12 cellular contexts compared by ENCODE assay signal in the genomic region with DNA sequence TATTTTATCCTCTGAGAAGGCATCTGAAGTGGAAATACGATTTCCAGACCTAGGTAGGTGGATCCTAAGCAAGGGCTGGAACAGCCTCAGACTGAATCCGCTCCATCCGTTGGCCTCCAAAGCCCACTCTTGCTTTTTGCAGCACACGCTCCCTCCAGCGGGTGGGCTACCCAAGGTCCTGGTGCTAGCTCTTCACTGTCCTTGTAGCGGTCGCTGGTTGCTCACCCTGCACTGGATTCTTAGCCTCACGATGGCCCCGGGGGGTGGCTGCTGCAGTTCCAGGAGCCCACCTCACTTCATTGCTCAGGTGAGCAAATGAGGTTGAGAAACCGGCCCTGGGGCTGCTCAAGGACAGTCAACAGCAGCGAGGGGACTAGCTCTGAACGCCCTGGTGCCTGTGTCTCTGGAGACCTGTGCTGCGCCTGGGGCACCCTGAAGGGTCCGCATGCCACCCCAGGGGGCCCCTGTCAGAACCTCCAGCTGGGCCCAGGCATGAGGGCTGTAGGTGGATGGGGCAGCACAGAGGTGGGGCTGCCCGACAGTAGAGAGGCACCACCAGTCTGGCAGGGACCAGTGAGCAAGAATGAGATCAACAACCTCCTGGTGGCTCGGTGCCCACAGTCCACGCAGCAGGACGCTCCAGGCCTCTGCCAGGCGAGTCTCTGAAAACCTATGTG. TPM values are rescaled to one million over a fixed set of nuclear protein-coding genes. Genes with fewer than 3 reads are reported as not detected.
DNase-seq lines count a peak whose midpoint lies in the region; ATAC-seq, FAIRE-seq and TF ChIP-seq lines count a peak whose summit lies in the region.
"Had no signal": no experiment of that assay in that cellular context is flagged by ENCODE, and none has a peak within 500 bp of the region (broad histone marks: within the 10 kb centered on the region; RNA-seq: fewer than 3 reads in every experiment).

No MANE protein-coding gene starts in this region.

- no peak overlapping the region for H3K4me2 ChIP-seq in endothelial cell of umbilical vein (ENCODE audit: insufficient read depth, low read length)
- H3K4me2 ChIP-seq: KMS-11 had no signal

- H3K27me3 ChIP-seq in NT2/D1 (ENCODE audit: insufficient read depth, insufficient read length): no peaks in the 10 kb centered on the region
- no peaks in the 10 kb centered on the region for H3K27me3 ChIP-seq in endothelial cell of umbilical vein (ENCODE audit: control insufficient read depth in 2 of 2, insufficient read depth in 2 of 2, low read length in 2 of 2)
- H3K27me3 ChIP-seq in gastrocnemius medialis: no peaks in the 10 kb centered on the region
- H3K27me3 ChIP-seq: colonic mucosa, vagina had no signal

- POLR2A ChIA-PET in activated CD4-positive, alpha-beta memory T cell treated with anti-CD3 and anti-CD28 coated beads for 36 hours (lab: Charles Lee): interaction anchor here (1.0 to 1.4 kb wide), 5 partner anchors 11 to 56 kb away, joined by 3 to 4 read pairs (median 3); partner anchors contain the start of genes MRNIP and SQSTM1
- POLR2A ChIA-PET in activated CD4-positive, alpha-beta memory T cell treated with anti-CD3 and anti-CD28 coated beads, Interleukin-2, amount 10 ng/mL, durations not matched to agents 7 days and 5 days (lab: Charles Lee): interaction anchor here (0.7 to 1.2 kb wide), 6 partner anchors 9 to 179 kb away, joined by 3 to 6 read pairs (median 4); partner anchors contain the start of genes HNRNPH1 and SQSTM1
- POLR2A ChIA-PET in endothelial cell of umbilical vein (lab: Charles Lee): interaction anchor here (0.6 to 2.5 kb wide), 3 partner anchors 18 to 1015 kb away, joined by 3 to 8 read pairs (median 4); partner anchors contain the start of gene SQSTM1

- no peaks in the 10 kb centered on the region for H3K9me3 ChIP-seq in NT2/D1 (ENCODE audit: insufficient read depth, low read length)
- no peaks in the 10 kb centered on the region for H3K9me3 ChIP-seq in endothelial cell of umbilical vein (replicated peaks; ENCODE audit: control insufficient read depth, insufficient read depth, low read length)
- no peaks in the 10 kb centered on the region for H3K9me3 ChIP-seq in gastrocnemius medialis
- H3K9me3 ChIP-seq: colonic mucosa, vagina had no signal

- peak; percentile 63 for FAIRE-seq in endothelial cell of umbilical vein (lab: Jason Lieb, UNC)

- intact Hi-C loops in activated CD4-positive, alpha-beta memory T cell treated with anti-CD3 and anti-CD28 coated beads for 36 hours (cut with micrococcal nuclease): loop anchor here (2.0 to 5.0 kb wide), 4 partner anchors 35 to 180 kb away; partner anchors contain the start of gene HNRNPH1
- intact Hi-C loops in endothelial cell of umbilical vein (cut with micrococcal nuclease): loop anchor here (1.0 to 5.0 kb wide), 4 partner anchors 104 to 288 kb away; partner anchors contain the start of genes RNF130 and TBC1D9B
- intact Hi-C loops in gastrocnemius medialis (cut with DNase I; ENCODE audit: low total_unique reads): loop anchor here (2.0 to 10.0 kb wide), 2 partner anchors 104 to 238 kb away; partner anchors contain the start of gene TBC1D9B

- H2AFZ ChIP-seq in endothelial cell of umbilical vein (ENCODE audit: low read depth, low read length): no peak overlapping the region

- no peak for DNase-seq in activated CD4-positive, alpha-beta memory T cell treated with anti-CD3 and anti-CD28 coated beads for 36 hours
- no peak for DNase-seq in activated CD4-positive, alpha-beta memory T cell treated with anti-CD3 and anti-CD28 coated beads, Interleukin-2, amount 10 ng/mL, durations not matched to agents 7 days and 5 days
- no peak for DNase-seq in NT2/D1 (ENCODE audit: low read depth, low spot score)
- no peak for DNase-seq in endothelial cell of umbilical vein (ENCODE audit: low read depth, low spot score)
- peak in 1 of 2 donors; percentile 31 for DNase-seq in gastrocnemius medialis
- DNase-seq in stimulated activated CD4-positive, alpha-beta T cell treated with anti-CD3 and anti-CD28 coated beads, Interleukin-4, amount 100 ng/mL, for 1 hour: no peak
- no peak for DNase-seq in AML-193 (lab: John Stamatoyannopoulos, UW)

- H3K27ac Mint-ChIP-seq in activated CD4-positive, alpha-beta memory T cell treated with anti-CD3 and anti-CD28 coated beads for 36 hours: peak overlapping the region; percentile 40
- no peak overlapping the region for H3K27ac Mint-ChIP-seq in activated CD4-positive, alpha-beta memory T cell treated with anti-CD3 and anti-CD28 coated beads, Interleukin-2, amount 10 ng/mL, durations not matched to agents 7 days and 5 days
- H3K27ac Mint-ChIP-seq: activated naive CD4-positive, alpha-beta T cell treated with anti-CD3 and anti-CD28 coated beads for 36 hours had no signal

- in situ Hi-C loops in gastrocnemius medialis (cut with MboI; ENCODE audit: low sequenced_read_pairs in 4 of 4): loop anchor here in 1 of 4 donors (10.0 kb wide), 1 partner anchor 102 kb away; the partner anchor contains the start of gene TBC1D9B

- dilution Hi-C loops in endothelial cell of umbilical vein (cut with MboI; ENCODE audit: extremely low pct_ligation_motif_present, low sequenced_read_pairs): no loop called here

- TF ChIP-seq POLR2A in endothelial cell of umbilical vein (IDR thresholded peaks at IDR 0.05; ENCODE audit: low read depth, low read length) (no peak), gastrocnemius medialis (IDR thresholded peaks at IDR 0.05) (no peak)

- no peaks in the 10 kb centered on the region for H3K9me3 Mint-ChIP-seq in activated CD4-positive, alpha-beta memory T cell treated with anti-CD3 and anti-CD28 coated beads for 36 hours
- H3K9me3 Mint-ChIP-seq in activated CD4-positive, alpha-beta memory T cell treated with anti-CD3 and anti-CD28 coated beads, Interleukin-2, amount 10 ng/mL, durations not matched to agents 7 days and 5 days: no peaks in the 10 kb centered on the region
- H3K9me3 Mint-ChIP-seq: activated naive CD4-positive, alpha-beta T cell treated with anti-CD3 and anti-CD28 coated beads for 36 hours had no signal

- no peak overlapping the region for H3K4me3 Mint-ChIP-seq in activated CD4-positive, alpha-beta memory T cell treated with anti-CD3 and anti-CD28 coated beads for 36 hours
- H3K4me3 Mint-ChIP-seq in activated CD4-positive, alpha-beta memory T cell treated with anti-CD3 and anti-CD28 coated beads, Interleukin-2, amount 10 ng/mL, durations not matched to agents 7 days and 5 days: no peak overlapping the region
- H3K4me3 Mint-ChIP-seq: activated naive CD4-positive, alpha-beta T cell treated with anti-CD3 and anti-CD28 coated beads for 36 hours had no signal

- TF ChIP-seq CTCF in endothelial cell of umbilical vein (IDR thresholded peaks at IDR 0.05; ENCODE audit: extremely low read depth in 1 of 2, insufficient read depth in 1 of 2, low read depth in 1 of 2, low read length in 2 of 2) (no peak), gastrocnemius medialis (IDR thresholded peaks at IDR 0.05 in 4 of 5, conservative IDR thresholded peaks at IDR 0.05 in 1 of 5) (no peak)

- peaks cover 33% of the 10 kb centered on the region for H3K4me1 Mint-ChIP-seq in activated CD4-positive, alpha-beta memory T cell treated with anti-CD3 and anti-CD28 coated beads for 36 hours (ENCODE audit: low read depth)
- H3K4me1 Mint-ChIP-seq in activated CD4-positive, alpha-beta memory T cell treated with anti-CD3 and anti-CD28 coated beads, Interleukin-2, amount 10 ng/mL, durations not matched to agents 7 days and 5 days: peaks cover 30% of the 10 kb centered on the region

- H3K36me3 Mint-ChIP-seq in activated CD4-positive, alpha-beta memory T cell treated with anti-CD3 and anti-CD28 coated beads for 36 hours: peaks cover 23% of the 10 kb centered on the region
- H3K36me3 Mint-ChIP-seq in activated CD4-positive, alpha-beta memory T cell treated with anti-CD3 and anti-CD28 coated beads, Interleukin-2, amount 10 ng/mL, durations not matched to agents 7 days and 5 days (ENCODE audit: low read depth): peaks cover 15% of the 10 kb centered on the region

- no TSS peak for BruUV-seq in endothelial cell of umbilical vein (replicated peaks; lab: Mats Ljungman, UMichigan)

- ATAC-seq in gastrocnemius medialis: no peak
- ATAC-seq in GM19397 (IDR thresholded peaks at IDR 0.05; ENCODE audit: unreplicated experiment): no peak

- H3K4me3 ChIP-seq in NT2/D1 (ENCODE audit: insufficient read length, low read depth) (no peak overlapping the region), endothelial cell of umbilical vein (replicated peaks in 1 of 3; ENCODE audit: insufficient read depth in 1 of 3, low read depth in 1 of 3, low read length in 3 of 3) (no peak overlapping the region), gastrocnemius medialis (no peak overlapping the region)
- H3K4me3 ChIP-seq: colonic mucosa, vagina had no signal

- H3K9ac ChIP-seq in NT2/D1 (ENCODE audit: insufficient read length, low read depth) (peak overlapping the region; percentile 4), endothelial cell of umbilical vein (replicated peaks; ENCODE audit: extremely low read depth, insufficient read depth, low read length) (no peak overlapping the region)
- H3K9ac ChIP-seq: KMS-11 had no signal

- H3K4me1 ChIP-seq in NT2/D1 (ENCODE audit: insufficient read depth, insufficient read length) (peaks cover 26% of the 10 kb centered on the region), endothelial cell of umbilical vein (ENCODE audit: control insufficient read depth, extremely low read depth, insufficient read depth, low read length) (peaks cover 19% of the 10 kb centered on the region), gastrocnemius medialis (peaks cover 15 to 30% of the 10 kb centered on the region in 2 donors)

- H3K79me2 ChIP-seq in endothelial cell of umbilical vein (ENCODE audit: control insufficient read depth, insufficient read depth, low read length): peaks cover 33% of the 10 kb centered on the region

- H3K27me3 Mint-ChIP-seq in activated CD4-positive, alpha-beta memory T cell treated with anti-CD3 and anti-CD28 coated beads for 36 hours: no peaks in the 10 kb centered on the region
- H3K27me3 Mint-ChIP-seq in activated CD4-positive, alpha-beta memory T cell treated with anti-CD3 and anti-CD28 coated beads, Interleukin-2, amount 10 ng/mL, durations not matched to agents 7 days and 5 days: no peaks in the 10 kb centered on the region

- no peaks in the 10 kb centered on the region for H3K9me1 ChIP-seq in endothelial cell of umbilical vein (replicated peaks; ENCODE audit: control insufficient read depth, extremely low read depth, insufficient read depth, low read length)

- H3K27ac ChIP-seq in endothelial cell of umbilical vein (ENCODE audit: insufficient read depth, low read depth, low read length): no peak overlapping the region
- H3K27ac ChIP-seq in gastrocnemius medialis: peak overlapping the region in 3 of 4 donors; percentile 14 to 20 (median 16)
- H3K27ac ChIP-seq: colonic mucosa, KMS-11 had no signal

- H3K36me3 ChIP-seq in NT2/D1 (ENCODE audit: insufficient read depth, insufficient read length, low read length): peaks cover 45% of the 10 kb centered on the region
- peaks cover 10 to 39% of the 10 kb centered on the region in 2 experiments for H3K36me3 ChIP-seq in endothelial cell of umbilical vein (ENCODE audit: control insufficient read depth in 2 of 2, extremely low read depth in 1 of 2, insufficient read depth in 2 of 2, low read length in 2 of 2)
- H3K36me3 ChIP-seq in gastrocnemius medialis: peaks cover 0 to 35% of the 10 kb centered on the region in 2 donors

- CTCF ChIA-PET in activated CD4-positive, alpha-beta memory T cell treated with anti-CD3 and anti-CD28 coated beads for 36 hours (lab: Charles Lee): interaction anchor here (0.6 to 2.4 kb wide), 25 partner anchors 9 to 289 kb away, joined by 3 to 17 read pairs (median 5); partner anchors contain the start of genes CBY3, LTC4S, MAML1 and MRNIP
- CTCF ChIA-PET in activated CD4-positive, alpha-beta memory T cell treated with anti-CD3 and anti-CD28 coated beads, Interleukin-2, amount 10 ng/mL, durations not matched to agents 7 days and 5 days (lab: Charles Lee): interaction anchor here (0.6 to 2.2 kb wide), 26 partner anchors 9 to 323 kb away, joined by 3 to 19 read pairs (median 4); partner anchors contain the start of genes HNRNPH1, LTC4S and TBC1D9B
- CTCF ChIA-PET in endothelial cell of umbilical vein (lab: Charles Lee): interaction anchor here (0.6 to 2.4 kb wide), 26 partner anchors 9 to 289 kb away, joined by 3 to 21 read pairs (median 4); partner anchors contain the start of genes MAML1 and SQSTM1

- H4K20me1 ChIP-seq in endothelial cell of umbilical vein (replicated peaks; ENCODE audit: control insufficient read depth, extremely low read depth, insufficient read depth, low read length): no peaks in the 10 kb centered on the region

RNA-seq across cellular contexts. Expression of gene MGAT4B, which starts 4.3 kb away (rescaled TPM):
- total RNA-seq in activated CD4-positive, alpha-beta memory T cell treated with anti-CD3 and anti-CD28 coated beads for 36 hours: 10 to 100 TPM; 95.8 to 96.8 TPM
- 10 to 100 TPM; 94.8 to 95.7 TPM for total RNA-seq in activated CD4-positive, alpha-beta memory T cell treated with anti-CD3 and anti-CD28 coated beads, Interleukin-2, amount 10 ng/mL, durations not matched to agents 7 days and 5 days
- total RNA-seq in endothelial cell of umbilical vein (226 and 243 TPM in 2 replicates), gastrocnemius medialis (10 to 100 TPM; 28.3 to 86.0 (median 61.4) TPM)
- polyA plus RNA-seq in endothelial cell of umbilical vein: 243 and 300 TPM in 2 replicates
- polyA plus RNA-seq in endothelial cell of umbilical vein (2011; cell fraction: cytosol; rRNA removed): 227 and 229 TPM in 2 replicates
- 434 and 609 TPM in 2 replicates for polyA plus RNA-seq in endothelial cell of umbilical vein (2011; cell fraction: nucleus; rRNA removed)
- 211 and 221 TPM in 2 replicates for polyA plus RNA-seq in endothelial cell of umbilical vein (2012)
- 149 and 172 TPM in 2 replicates for polyA minus RNA-seq in endothelial cell of umbilical vein
- polyA minus RNA-seq in endothelial cell of umbilical vein (2011; cell fraction: cytosol; rRNA and poly(A)+ RNA removed): 87.2 TPM
- 91.5 and 136 TPM in 2 replicates for polyA minus RNA-seq in endothelial cell of umbilical vein (2011; cell fraction: nucleus; rRNA and poly(A)+ RNA removed)

RNA-seq across cellular contexts. Expression of gene LTC4S, which starts 8.6 kb away (rescaled TPM):
- total RNA-seq in activated CD4-positive, alpha-beta memory T cell treated with anti-CD3 and anti-CD28 coated beads for 36 hours: 1 to 10 TPM in 1 of 2 experiments, under 1 TPM in 1; 0.48 to 1.1 TPM
- 1 to 10 TPM; 2.1 to 3.3 TPM for total RNA-seq in activated CD4-positive, alpha-beta memory T cell treated with anti-CD3 and anti-CD28 coated beads, Interleukin-2, amount 10 ng/mL, durations not matched to agents 7 days and 5 days
- total RNA-seq in endothelial cell of umbilical vein (0.88 and 0.95 TPM in 2 replicates), gastrocnemius medialis (10 to 100 TPM in 1 of 4 donors, 1 to 10 TPM in 3; 1.7 to 12.6 (median 5.6) TPM)
- polyA plus RNA-seq in endothelial cell of umbilical vein: 6.3 and 14.1 TPM in 2 replicates
- polyA plus RNA-seq in endothelial cell of umbilical vein (2011; cell fraction: cytosol; rRNA removed): 0.98 and 1.7 TPM in 2 replicates
- polyA plus RNA-seq in endothelial cell of umbilical vein (2011; cell fraction: nucleus; rRNA removed): 2.3 and 3.3 TPM in 2 replicates
- 1.0 TPM in 1 of 2 replicates, not detected in the other for polyA plus RNA-seq in endothelial cell of umbilical vein (2012)
- polyA minus RNA-seq in endothelial cell of umbilical vein: 0.49 TPM in 1 of 2 replicates, not detected in the other
- polyA minus RNA-seq in endothelial cell of umbilical vein (2011; cell fraction: cytosol; rRNA and poly(A)+ RNA removed): not detected
- not detected in 2 replicates for polyA minus RNA-seq in endothelial cell of umbilical vein (2011; cell fraction: nucleus; rRNA and poly(A)+ RNA removed)

RNA-seq across cellular contexts. Expression of gene SQSTM1, which starts 18.4 kb away (rescaled TPM):
- 100 to 1,000 TPM; 127 to 130 TPM for total RNA-seq in activated CD4-positive, alpha-beta memory T cell treated with anti-CD3 and anti-CD28 coated beads for 36 hours
- 100 to 1,000 TPM; 178 to 183 TPM for total RNA-seq in activated CD4-positive, alpha-beta memory T cell treated with anti-CD3 and anti-CD28 coated beads, Interleukin-2, amount 10 ng/mL, durations not matched to agents 7 days and 5 days
- 316 and 346 TPM in 2 replicates for total RNA-seq in endothelial cell of umbilical vein
- polyA plus RNA-seq in endothelial cell of umbilical vein: 293 and 302 TPM in 2 replicates
- polyA plus RNA-seq in endothelial cell of umbilical vein (2011; cell fraction: cytosol; rRNA removed): 161 and 215 TPM in 2 replicates
- polyA plus RNA-seq in endothelial cell of umbilical vein (2011; cell fraction: nucleus; rRNA removed): 318 and 450 TPM in 2 replicates
- 253 and 324 TPM in 2 replicates for polyA plus RNA-seq in endothelial cell of umbilical vein (2012)
- polyA minus RNA-seq in endothelial cell of umbilical vein: 329 and 383 TPM in 2 replicates
- 322 TPM for polyA minus RNA-seq in endothelial cell of umbilical vein (2011; cell fraction: cytosol; rRNA and poly(A)+ RNA removed)
- 164 and 528 TPM in 2 replicates for polyA minus RNA-seq in endothelial cell of umbilical vein (2011; cell fraction: nucleus; rRNA and poly(A)+ RNA removed)
- 1,000 to 10,000 TPM; 1,080 to 1,340 (median 1,178) TPM for total RNA-seq in gastrocnemius medialis

RNA-seq across cellular contexts. Expression of gene MRNIP, which starts 56.3 kb away (rescaled TPM):
- 10 to 100 TPM; 19.8 to 24.9 TPM for total RNA-seq in activated CD4-positive, alpha-beta memory T cell treated with anti-CD3 and anti-CD28 coated beads for 36 hours
- 10 to 100 TPM; 17.0 to 19.5 TPM for total RNA-seq in activated CD4-positive, alpha-beta memory T cell treated with anti-CD3 and anti-CD28 coated beads, Interleukin-2, amount 10 ng/mL, durations not matched to agents 7 days and 5 days
- 17.6 and 19.1 TPM in 2 replicates for total RNA-seq in endothelial cell of umbilical vein
- polyA plus RNA-seq in endothelial cell of umbilical vein: 16.4 and 17.1 TPM in 2 replicates
- 7.8 and 10.3 TPM in 2 replicates for polyA plus RNA-seq in endothelial cell of umbilical vein (2011; cell fraction: cytosol; rRNA removed)
- polyA plus RNA-seq in endothelial cell of umbilical vein (2011; cell fraction: nucleus; rRNA removed): 118 and 121 TPM in 2 replicates
- polyA plus RNA-seq in endothelial cell of umbilical vein (2012): 18.5 and 19.7 TPM in 2 replicates
- 16.5 and 26.7 TPM in 2 replicates for polyA minus RNA-seq in endothelial cell of umbilical vein
- 3.3 TPM for polyA minus RNA-seq in endothelial cell of umbilical vein (2011; cell fraction: cytosol; rRNA and poly(A)+ RNA removed)
- 14.5 and 24.5 TPM in 2 replicates for polyA minus RNA-seq in endothelial cell of umbilical vein (2011; cell fraction: nucleus; rRNA and poly(A)+ RNA removed)
- total RNA-seq in gastrocnemius medialis: 10 to 100 TPM in 1 of 4 donors, 1 to 10 TPM in 3; 2.9 to 16.1 (median 8.3) TPM
